In the genomic region with DNA sequence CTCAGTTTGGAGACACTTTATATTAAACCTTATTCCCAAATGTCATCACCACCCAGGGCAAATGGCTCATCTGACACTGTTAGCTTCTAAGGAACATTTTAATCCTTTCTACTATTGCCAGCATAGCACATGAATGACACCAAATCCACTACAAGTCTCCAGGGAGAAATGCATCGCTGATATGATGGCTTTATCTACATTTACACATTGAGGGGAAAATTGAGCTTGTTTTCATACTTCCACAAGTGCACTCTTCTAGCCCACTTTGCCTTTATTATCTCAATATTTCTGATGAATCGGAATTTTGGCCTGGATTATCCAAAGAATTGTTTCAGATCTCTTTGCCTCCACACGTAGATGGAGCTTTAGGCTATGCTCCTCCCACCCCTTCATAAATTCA, we compare ENCODE assay signal across 14 cellular contexts.
DNase-seq lines count a peak whose midpoint lies in the region; ATAC-seq and TF ChIP-seq lines count a peak whose summit lies in the region.
"Had no signal": no experiment of that assay in that cellular context is flagged by ENCODE, and none has a peak within 500 bp of the region (broad histone marks: within the 10 kb centered on the region; RNA-seq: fewer than 3 reads in every experiment).

No MANE protein-coding gene starts in this region.

- no peaks in the 10 kb centered on the region for H3K27me3 Mint-ChIP-seq in activated T-cell treated with anti-CD3 and anti-CD28 coated beads, Interleukin-2, amount 50 U/mL, for 4 hours (ENCODE audit: low read depth)
- H3K27me3 Mint-ChIP-seq in activated T-helper 17 cell treated with anti-CD3 and anti-CD28 coated beads, Interleukin-2, amount 50 U/mL, for 72 hours, result no peaks in the 10 kb centered on the region
- H3K27me3 Mint-ChIP-seq in natural killer cell treated with Interleukin-12 subunit alpha and Interleukin-12 subunit beta and Interleukin-15 and Interleukin-18, amount 100 ng/mL, for 72 hours, result no peaks in the 10 kb centered on the region
- H3K27me3 Mint-ChIP-seq in Calu3 (ENCODE audit: unreplicated experiment), result no peaks in the 10 kb centered on the region

- peak overlapping the region; percentile 91 for H3K27ac Mint-ChIP-seq in activated T-helper 17 cell treated with anti-CD3 and anti-CD28 coated beads, Interleukin-2, amount 50 U/mL, for 72 hours
- peak overlapping the region; percentile 80 to 93 for H3K27ac Mint-ChIP-seq in natural killer cell treated with Interleukin-12 subunit alpha and Interleukin-12 subunit beta and Interleukin-15 and Interleukin-18, amount 100 ng/mL, for 72 hours
- no peak overlapping the region for H3K27ac Mint-ChIP-seq in Calu3 (ENCODE audit: unreplicated experiment)

- H3K36me3 Mint-ChIP-seq in activated T-cell treated with anti-CD3 and anti-CD28 coated beads, Interleukin-2, amount 50 U/mL, for 4 hours (ENCODE audit: insufficient read depth), result peaks cover 24% of the 10 kb centered on the region
- peaks cover 12% of the 10 kb centered on the region for H3K36me3 Mint-ChIP-seq in activated T-helper 17 cell treated with anti-CD3 and anti-CD28 coated beads, Interleukin-2, amount 50 U/mL, for 72 hours (ENCODE audit: low read depth)
- peaks cover 13% of the 10 kb centered on the region for H3K36me3 Mint-ChIP-seq in natural killer cell treated with Interleukin-12 subunit alpha and Interleukin-12 subunit beta and Interleukin-15 and Interleukin-18, amount 100 ng/mL, for 72 hours
- no peaks in the 10 kb centered on the region for H3K36me3 Mint-ChIP-seq in Calu3 (ENCODE audit: insufficient read depth, unreplicated experiment)

- TF ChIP-seq CTCF in Loucy (conservative IDR thresholded peaks at IDR 0.05; ENCODE audit: low read length) (no peak), Calu3 (IDR thresholded peaks at IDR 0.05; ENCODE audit: unreplicated experiment) (no peak), upper lobe of left lung (IDR thresholded peaks at IDR 0.05) (no peak)

- CTCF ChIA-PET in Calu3 (lab: Charles Lee), result no interaction called here

- H4K20me1 ChIP-seq in Loucy (ENCODE audit: insufficient read depth, low read length, poor library complexity, severe bottlenecking), result peaks cover 99% of the 10 kb centered on the region

- H3K9me2 ChIP-seq in Loucy (replicated peaks; ENCODE audit: low read depth, low read length), result no peaks in the 10 kb centered on the region

- peak overlapping the region; percentile 75 for H3K4me3 Mint-ChIP-seq in activated T-cell treated with anti-CD3 and anti-CD28 coated beads, Interleukin-2, amount 50 U/mL, for 4 hours
- peak overlapping the region; percentile 82 for H3K4me3 Mint-ChIP-seq in activated T-helper 17 cell treated with anti-CD3 and anti-CD28 coated beads, Interleukin-2, amount 50 U/mL, for 72 hours
- H3K4me3 Mint-ChIP-seq in natural killer cell treated with Interleukin-12 subunit alpha and Interleukin-12 subunit beta and Interleukin-15 and Interleukin-18, amount 100 ng/mL, for 72 hours, result peak overlapping the region; percentile 90
- no peak overlapping the region for H3K4me3 Mint-ChIP-seq in Calu3 (ENCODE audit: low read depth, unreplicated experiment)

- H3K4me1 ChIP-seq in Loucy (ENCODE audit: insufficient read depth, low read length, poor library complexity, severe bottlenecking) (peaks cover 58% of the 10 kb centered on the region), upper lobe of left lung (peaks cover 0 to 9% (median 4%) of the 10 kb centered on the region in 4 donors)
- H3K4me1 ChIP-seq: Caco-2 had no signal

- no peaks in the 10 kb centered on the region for H3K27me3 ChIP-seq in Loucy (ENCODE audit: insufficient read depth, low read length, poor library complexity, severe bottlenecking)
- H3K27me3 ChIP-seq in upper lobe of left lung, result no peaks in the 10 kb centered on the region
- H3K27me3 ChIP-seq: hepatocyte, MG63 had no signal

- H3K4me3 ChIP-seq in Loucy (ENCODE audit: low read length, poor library complexity, severe bottlenecking) (peak overlapping the region; percentile 44), upper lobe of left lung (no peak overlapping the region)
- H3K4me3 ChIP-seq: hepatocyte, MG63 had no signal

- H2AFZ ChIP-seq in Loucy (ENCODE audit: low read length), result no peak overlapping the region

- WGBS in upper lobe of left lung, 2 donors, result 84 to 93% methylated on average over 3 of the region's 3 CpGs

- no peak for TF ChIP-seq EP300 in upper lobe of left lung (IDR thresholded peaks at IDR 0.05)

- no peak for DNase-seq in activated T-cell treated with anti-CD3 and anti-CD28 coated beads, Interleukin-2, amount 50 U/mL, for 4 hours
- DNase-seq in activated T-cell treated with anti-CD3 and anti-CD28 coated beads, Interleukin-2, amount 50 U/mL, for 48 hours, result no peak
- no peak for DNase-seq in natural killer cell treated with Interleukin-12 subunit alpha and Interleukin-12 subunit beta and Interleukin-15 and Interleukin-18, amount 100 ng/mL, for 72 hours (ENCODE audit: low spot score)
- DNase-seq in Calu3, result no peak
- DNase-seq in NCI-H524 treated with DMSO at 0.1 percent for 48 hours (lab: John Stamatoyannopoulos, UW), result no peak
- no peak for DNase-seq in upper lobe of left lung
- DNase-seq: amygdala, Caco-2, GOT3, MG63, NCI-H187 had no signal

- peaks cover 100% of the 10 kb centered on the region for H3K79me2 ChIP-seq in Loucy (ENCODE audit: insufficient read depth, low read length)
- H3K79me2 ChIP-seq: hepatocyte had no signal

- H3K9ac ChIP-seq in Loucy (ENCODE audit: low read depth, low read length, poor library complexity, severe bottlenecking), result no peak overlapping the region

- H3K36me3 ChIP-seq in Loucy (ENCODE audit: insufficient read depth, low read length) (peaks cover 44% of the 10 kb centered on the region), upper lobe of left lung (no peaks in the 10 kb centered on the region)
- H3K36me3 ChIP-seq: MG63 had no signal

- no peak overlapping the region for H3K27ac ChIP-seq in upper lobe of left lung

- H3K9me3 ChIP-seq in Loucy (ENCODE audit: insufficient read depth, low read depth, low read length), result no peaks in the 10 kb centered on the region
- H3K9me3 ChIP-seq in upper lobe of left lung, result no peaks in the 10 kb centered on the region
- H3K9me3 ChIP-seq: Caco-2, MG63 had no signal

- no peaks in the 10 kb centered on the region for H3F3A ChIP-seq in Loucy (ENCODE audit: low read depth)

- TF ChIP-seq POLR2A in upper lobe of left lung (IDR thresholded peaks at IDR 0.05), result no peak

- H3K4me2 ChIP-seq in Loucy (ENCODE audit: low read depth, low read length, poor library complexity, severe bottlenecking), result peak overlapping the region; percentile 67

- intact Hi-C loops in Calu3 (cut with micrococcal nuclease; ENCODE audit: unreplicated experiment), result no loop called here

- ATAC-seq in activated T-cell treated with anti-CD3 and anti-CD28 coated beads, Interleukin-2, amount 50 U/mL, for 4 hours, result no peak
- ATAC-seq in activated T-helper 17 cell treated with anti-CD3 and anti-CD28 coated beads, Interleukin-2, amount 50 U/mL, for 72 hours (replicated peaks), result no peak
- no peak for ATAC-seq in natural killer cell treated with Interleukin-12 subunit alpha and Interleukin-12 subunit beta and Interleukin-15 and Interleukin-18, amount 100 ng/mL, for 72 hours
- ATAC-seq in upper lobe of left lung (ENCODE audit: low FRiP score in 2 of 2), result no peak

- peaks cover 79% of the 10 kb centered on the region for H3K4me1 Mint-ChIP-seq in activated T-cell treated with anti-CD3 and anti-CD28 coated beads, Interleukin-2, amount 50 U/mL, for 4 hours (ENCODE audit: low read depth)
- H3K4me1 Mint-ChIP-seq in activated T-helper 17 cell treated with anti-CD3 and anti-CD28 coated beads, Interleukin-2, amount 50 U/mL, for 72 hours, result peaks cover 68% of the 10 kb centered on the region
- peaks cover 63 to 79% of the 10 kb centered on the region in 2 donors for H3K4me1 Mint-ChIP-seq in natural killer cell treated with Interleukin-12 subunit alpha and Interleukin-12 subunit beta and Interleukin-15 and Interleukin-18, amount 100 ng/mL, for 72 hours (ENCODE audit: low read depth in 2 of 2)
- no peaks in the 10 kb centered on the region for H3K4me1 Mint-ChIP-seq in Calu3 (ENCODE audit: low read depth, unreplicated experiment)

- no peaks in the 10 kb centered on the region for H3K9me3 Mint-ChIP-seq in activated T-cell treated with anti-CD3 and anti-CD28 coated beads, Interleukin-2, amount 50 U/mL, for 4 hours
- H3K9me3 Mint-ChIP-seq in activated T-helper 17 cell treated with anti-CD3 and anti-CD28 coated beads, Interleukin-2, amount 50 U/mL, for 72 hours, result no peaks in the 10 kb centered on the region
- H3K9me3 Mint-ChIP-seq in natural killer cell treated with Interleukin-12 subunit alpha and Interleukin-12 subunit beta and Interleukin-15 and Interleukin-18, amount 100 ng/mL, for 72 hours, result no peaks in the 10 kb centered on the region
- H3K9me3 Mint-ChIP-seq in Calu3 (ENCODE audit: low read depth, unreplicated experiment), result no peaks in the 10 kb centered on the region

- BruUV-seq in Calu3 (replicated peaks; lab: Mats Ljungman, UMichigan), result no TSS peak
